In the genomic region with DNA sequence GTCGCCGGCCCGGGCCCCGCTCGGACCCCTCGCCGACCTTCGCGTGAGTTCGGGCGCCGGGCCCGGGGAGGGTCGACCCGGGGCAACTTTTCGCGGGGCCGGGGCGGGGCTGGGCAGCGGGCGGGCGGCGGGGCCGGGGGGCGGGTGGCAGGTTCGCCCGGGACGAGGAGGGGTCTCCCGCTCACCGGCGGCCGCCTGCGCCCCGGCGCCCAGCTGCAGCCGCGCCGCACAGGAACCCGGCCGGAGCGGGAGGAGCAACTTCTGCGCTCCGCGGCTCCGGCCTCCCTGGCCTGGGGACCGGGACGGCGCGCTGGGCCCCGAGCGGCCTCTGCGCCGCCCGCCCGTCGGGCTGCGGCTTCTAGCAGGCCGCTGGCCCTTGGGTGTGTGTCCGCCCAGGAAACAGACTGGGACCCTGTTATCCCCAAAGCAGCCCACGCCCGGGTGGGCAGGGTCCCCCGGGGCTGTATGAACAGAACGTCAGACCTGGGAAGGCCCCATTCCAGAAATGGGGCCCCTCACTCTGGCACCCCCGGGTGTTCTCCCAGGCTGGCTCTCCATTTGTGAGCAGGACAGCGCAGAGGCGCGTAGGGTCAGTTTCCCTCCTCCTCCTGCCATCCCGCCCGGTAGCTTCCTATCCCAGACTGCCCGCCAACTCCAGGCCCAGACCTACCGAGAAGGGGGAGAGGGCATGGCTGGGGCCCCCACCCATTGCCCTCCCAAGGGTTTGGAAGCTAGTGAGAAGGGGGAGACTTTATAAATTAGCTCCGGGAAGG, we compare ENCODE assay signal across 8 cellular contexts. TPM values are rescaled to one million over a fixed set of nuclear protein-coding genes. Genes with fewer than 3 reads are reported as not detected.
DNase-seq lines count a peak whose midpoint lies in the region; ATAC-seq, FAIRE-seq and TF ChIP-seq lines count a peak whose summit lies in the region.

No MANE protein-coding gene starts in this region.

- POLR2A ChIA-PET in AG04450 (lab: Yijun Ruan, JAX) = interaction anchor here (1.6 to 2.2 kb wide), 3 partner anchors 18 to 80 kb away, joined by 4 to 9 read pairs (median 7); no protein-coding TSS in a partner anchor

- H3K27ac ChIP-seq in AG04450 (ENCODE audit: low read depth, low read length) = peak overlapping the region; percentile 11
- peak overlapping the region; percentile 33 for H3K27ac ChIP-seq in astrocyte (ENCODE audit: low read depth, low read length)

- peak overlapping the region; percentile 79 for H3K9ac ChIP-seq in astrocyte (ENCODE audit: low read length)

- H2AFZ ChIP-seq in astrocyte (ENCODE audit: low read depth, low read length) = peak overlapping the region; percentile 34

- H3K36me3 ChIP-seq in astrocyte (ENCODE audit: insufficient read depth, low read length) = no peaks in the 10 kb centered on the region

- no peaks in the 10 kb centered on the region for H3K9me3 Mint-ChIP-seq in HFFc6
- no peaks in the 10 kb centered on the region for H3K9me3 Mint-ChIP-seq in astrocyte (ENCODE audit: unreplicated experiment)
- H3K9me3 Mint-ChIP-seq in stimulated activated naive CD8-positive, alpha-beta T cell treated with anti-CD3 and anti-CD28 coated beads, Interleukin-15, amount 100 ng/mL, for 72 hours = no peaks in the 10 kb centered on the region

- no peaks in the 10 kb centered on the region for H3K27me3 ChIP-seq in AG04450 (ENCODE audit: control insufficient read depth, insufficient read depth, low read length)
- no peaks in the 10 kb centered on the region for H3K27me3 ChIP-seq in astrocyte (ENCODE audit: insufficient read depth, low read length)

- peak overlapping the region; percentile 97 for H3K4me2 ChIP-seq in astrocyte (ENCODE audit: low read length)

- H3K4me3 Mint-ChIP-seq in HFFc6 (peak overlapping the region; percentile 89), astrocyte (ENCODE audit: unreplicated experiment) (peak overlapping the region; percentile 89)
- H3K4me3 Mint-ChIP-seq in stimulated activated naive CD8-positive, alpha-beta T cell treated with anti-CD3 and anti-CD28 coated beads, Interleukin-15, amount 100 ng/mL, for 72 hours = peak overlapping the region in 1 of 2 donors; percentile 35

- CTCF ChIA-PET in AG04450 (lab: Charles Lee) = interaction anchor here (0.8 to 2.2 kb wide), 3 partner anchors 9 to 156 kb away, joined by 3 to 22 read pairs (median 3); no protein-coding TSS in a partner anchor

- H3K79me2 ChIP-seq in astrocyte (ENCODE audit: insufficient read depth, low read length) = peaks cover 52% of the 10 kb centered on the region

- FAIRE-seq in astrocyte (lab: Jason Lieb, UNC) = no peak

- H3K4me3 ChIP-seq in AG04450 (ENCODE audit: low read depth, low read length) = peak overlapping the region; percentile 68
- peak overlapping the region; percentile 69 for H3K4me3 ChIP-seq in astrocyte (ENCODE audit: insufficient read depth, low read depth, low read length)

- H3K4me1 ChIP-seq in astrocyte (ENCODE audit: insufficient read depth, low read length) = peaks cover 40% of the 10 kb centered on the region

- H3K27ac Mint-ChIP-seq in HFFc6 (peak overlapping the region; percentile 75), astrocyte (ENCODE audit: unreplicated experiment) (no peak overlapping the region)
- H3K27ac Mint-ChIP-seq in stimulated activated naive CD8-positive, alpha-beta T cell treated with anti-CD3 and anti-CD28 coated beads, Interleukin-15, amount 100 ng/mL, for 72 hours = no peak overlapping the region

- peaks cover 3% of the 10 kb centered on the region for H3K27me3 Mint-ChIP-seq in HFFc6 (ENCODE audit: insufficient read depth)
- H3K27me3 Mint-ChIP-seq in astrocyte (ENCODE audit: low read depth, unreplicated experiment) = no peaks in the 10 kb centered on the region
- H3K27me3 Mint-ChIP-seq in stimulated activated naive CD8-positive, alpha-beta T cell treated with anti-CD3 and anti-CD28 coated beads, Interleukin-15, amount 100 ng/mL, for 72 hours = peaks cover 48% of the 10 kb centered on the region

- H3K4me1 Mint-ChIP-seq in HFFc6 (ENCODE audit: low read depth) (peaks cover 46% of the 10 kb centered on the region), astrocyte (ENCODE audit: low read depth, unreplicated experiment) (peaks cover 29% of the 10 kb centered on the region)
- H3K4me1 Mint-ChIP-seq in stimulated activated naive CD8-positive, alpha-beta T cell treated with anti-CD3 and anti-CD28 coated beads, Interleukin-15, amount 100 ng/mL, for 72 hours = peaks cover 20% of the 10 kb centered on the region

- no peak for TF ChIP-seq CTCF in AG04450 (IDR thresholded peaks at IDR 0.05; ENCODE audit: low read depth, low read length)
- no peak for TF ChIP-seq CTCF in HFFc6 (IDR thresholded peaks at IDR 0.05)
- TF ChIP-seq CTCF in astrocyte (IDR thresholded peaks at IDR 0.05; ENCODE audit: insufficient read depth, low read depth, low read length) = no peak

- peak; percentile 16 for ATAC-seq in stimulated activated naive CD8-positive, alpha-beta T cell treated with anti-CD3 and anti-CD28 coated beads, Interleukin-15, amount 100 ng/mL, for 72 hours
- no peak for ATAC-seq in HG02623 (IDR thresholded peaks at IDR 0.05; ENCODE audit: unreplicated experiment)

- H3K36me3 Mint-ChIP-seq in HFFc6 (ENCODE audit: low read depth) (no peaks in the 10 kb centered on the region), astrocyte (ENCODE audit: low read depth, unreplicated experiment) (no peaks in the 10 kb centered on the region)

- peaks cover 50% of the 10 kb centered on the region for H4K20me1 ChIP-seq in astrocyte (ENCODE audit: insufficient read depth, low read length)

- H3K9me3 ChIP-seq in AG04450 (ENCODE audit: control insufficient read depth, insufficient read depth, low read length) (no peaks in the 10 kb centered on the region; the same call in 1 of the 2 replicates), astrocyte (ENCODE audit: insufficient read depth, low read depth, low read length) (no peaks in the 10 kb centered on the region)

- DNase-seq in AG04450 (ENCODE audit: low read depth, low spot score) (no peak), HFFc6 (no peak), astrocyte (ENCODE audit: low read depth) (no peak), iPS-NIHi7 (ENCODE audit: extremely low spot score) (peak; percentile 56), GM19240 (ENCODE audit: insufficient read length, low spot score) (no peak), NCI-H524 treated with DMSO at 0.1 percent for 48 hours (lab: John Stamatoyannopoulos, UW) (no peak)
- DNase-seq in stimulated activated naive CD8-positive, alpha-beta T cell treated with anti-CD3 and anti-CD28 coated beads, Interleukin-15, amount 100 ng/mL, for 72 hours = no peak

RNA-seq across cellular contexts. Expression of a gene that starts 0.7 kb away (rescaled TPM):
- polyA plus RNA-seq in AG04450 (2011; rRNA removed) = 5.3 and 8.4 TPM in 2 replicates
- 7.2 and 9.7 TPM in 2 replicates for polyA minus RNA-seq in AG04450 (2011; rRNA and poly(A)+ RNA removed)
- 10 to 100 TPM; 23.2 to 31.9 (median 28.0) TPM for total RNA-seq in HFFc6 (2021; fragmentation: NEBNext Ultra II Directional; extraction: Animal tissue kit (Norgen Biotek cat#: 25700))
- 33.4 and 33.7 TPM in 2 replicates for total RNA-seq in astrocyte
